ENCODE assay signal across 8 cellular contexts in genomic region chr22:41468381-41469217, GRCh38. TPM values are rescaled to one million over a fixed set of nuclear protein-coding genes. Genes with fewer than 3 reads are reported as not detected.
DNase-seq lines count a peak whose midpoint lies in the region; ATAC-seq and TF ChIP-seq lines count a peak whose summit lies in the region.

TSS of gene ACO2 (plus strand) at chr22:41469117. CDS start at chr22:41469147, 30 bp downstream.
TSS of gene PHF5A (minus strand) at chr22:41468692. CDS start at chr22:41468653, 39 bp downstream.

- ATAC-seq in HG02623 (IDR thresholded peaks at IDR 0.05; ENCODE audit: unreplicated experiment) (peak; percentile 85), omental fat pad (ENCODE audit: low FRiP score) (peak; percentile 99)

- H3K36me3 Mint-ChIP-seq in activated naive CD8-positive, alpha-beta T cell = peaks cover 10% of the 10 kb centered on the region

- H3K27ac ChIP-seq in testis = peak within 1 kb of the TSS; percentile 91

- WGBS in testis, 2 donors = 0 to 1% methylated on average over 26 to 51 of the region's 51 CpGs

- TF ChIP-seq POLR2A in testis (IDR thresholded peaks at IDR 0.05) = no peak

- H3K4me1 ChIP-seq in testis = peaks cover 11% of the 10 kb centered on the region

- no peaks in the 10 kb centered on the region for H3K36me3 ChIP-seq in testis (ENCODE audit: low read depth, missing control alignments)

- H3K4me3 Mint-ChIP-seq in activated naive CD8-positive, alpha-beta T cell = peak within 1 kb of the TSS; percentile 89

- H3K27me3 ChIP-seq in testis = no peaks in the 10 kb centered on the region

- POLR2A ChIA-PET in GM10248 (lab: Yijun Ruan, JAX) = interaction anchor here (0.5 to 3.0 kb wide), 11 partner anchors 8 to 128 kb away, joined by 3 to 42 read pairs (median 3); partner anchors contain the start of gene TOB2

- no peaks in the 10 kb centered on the region for H3K27me3 Mint-ChIP-seq in activated naive CD8-positive, alpha-beta T cell

- no peaks in the 10 kb centered on the region for H3K9me3 Mint-ChIP-seq in activated naive CD8-positive, alpha-beta T cell (ENCODE audit: low read depth)

- CTCF ChIA-PET in GM10248 (lab: Yijun Ruan, JAX) = interaction anchor here (1.0 to 2.4 kb wide), 10 partner anchors 10 to 58 kb away, joined by 3 to 10 read pairs (median 3); no protein-coding TSS in a partner anchor

- H3K27ac Mint-ChIP-seq in activated naive CD8-positive, alpha-beta T cell = peak within 1 kb of the TSS; percentile 99

- no peaks in the 10 kb centered on the region for H3K9me3 ChIP-seq in testis

- intact Hi-C loops in testis (cut with DNase I; ENCODE audit: low total_unique reads) = no loop called here

- DNase-seq in GM10248 (ENCODE audit: extremely low spot score) (peak; percentile 96), NCI-H1105 (lab: John Stamatoyannopoulos, UW) (peak; percentile 92), SKM-1 treated with dmso at 0.1 percent for 144 hours (lab: John Stamatoyannopoulos, UW; ENCODE audit: unreplicated experiment) (peak; percentile 97), glomerular visceral epithelial cell (ENCODE audit: extremely low spot score) (peak; percentile 93), omental fat pad (ENCODE audit: low spot score) (peak; percentile 97), testis (peak; percentile 98)

- peaks cover 64% of the 10 kb centered on the region for H3K4me1 Mint-ChIP-seq in activated naive CD8-positive, alpha-beta T cell (ENCODE audit: low read depth)

- peak within 1 kb of the TSS; percentile 77 to 95 for H3K4me3 ChIP-seq in testis

- TF ChIP-seq CTCF in GM10248 (IDR thresholded peaks at IDR 0.05; ENCODE audit: control extremely low read depth, extremely low read depth, low read depth, missing control alignments) = no peak
- no peak for TF ChIP-seq CTCF in omental fat pad (IDR thresholded peaks at IDR 0.05)
- TF ChIP-seq CTCF in testis (IDR thresholded peaks at IDR 0.05) = peak in 2 of 3 experiments; percentile 2 to 18

RNA-seq across cellular contexts. Expression of gene ACO2, which starts in this region (rescaled TPM):
- 100 to 1,000 TPM; 118 to 151 (median 131) TPM for total RNA-seq in omental fat pad
- total RNA-seq in testis = 100 to 1,000 TPM; 133 to 178 TPM
- 113 TPM for polyA plus RNA-seq in testis (ENCODE audit: insufficient read depth, low read depth, low replicate concordance)

RNA-seq across cellular contexts. Expression of gene PHF5A, which starts in this region (rescaled TPM):
- total RNA-seq in omental fat pad = 10 to 100 TPM; 35.2 to 46.8 (median 42.3) TPM
- total RNA-seq in testis = 10 to 100 TPM; 33.7 to 35.1 TPM
- polyA plus RNA-seq in testis (ENCODE audit: insufficient read depth, low read depth, low replicate concordance) = 42.8 TPM

Comparison
In these comparisons a context has a peak if more than half of its experiments do, and no peak if none do; other contexts are left out.
1. Peak in every context shown above with its lines: DNase-seq, ATAC-seq, H3K4me3 ChIP-seq and H3K27ac ChIP-seq.
2. CTCF ChIP-seq: peak in testis (2 of 3); none in GM10248 (single experiment) and omental fat pad (0 of 3).